15 cellular contexts compared by ENCODE assay signal in the genomic region with DNA sequence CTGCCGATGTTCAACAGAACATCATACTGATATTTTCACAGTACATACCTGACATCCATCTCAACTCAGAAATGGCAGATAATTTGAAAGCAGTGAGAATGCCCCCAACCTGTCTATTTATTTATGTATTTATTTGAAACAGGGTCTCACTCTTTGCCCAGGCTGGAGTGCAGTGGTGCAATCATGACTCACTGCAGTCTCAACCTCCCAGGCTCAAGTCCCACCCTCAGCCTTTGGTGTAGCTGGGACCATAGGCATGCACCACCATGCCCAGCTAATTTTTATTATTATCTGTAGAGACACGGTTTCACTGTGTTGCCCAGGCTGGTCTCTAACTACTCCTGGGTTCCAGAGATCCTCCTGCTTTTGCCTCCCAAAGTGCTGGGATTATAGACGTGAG.
"Had no signal": no experiment of that assay in that cellular context is flagged by ENCODE, and none has a peak within 500 bp of the region (broad histone marks: within the 10 kb centered on the region; RNA-seq: fewer than 3 reads in every experiment).

No MANE protein-coding gene starts in this region.

- H3K27me3 Mint-ChIP-seq: naive thymus-derived CD4-positive, alpha-beta T cell; stimulated activated naive B cell treated with anti-CD40 and anti-IgM and Interleukin-4, amounts not matched to agents 10 μg/mL and 1 μg/mL and 100 μg/mL, for 72 hours had no signal

- H3K4me3 Mint-ChIP-seq: activated T-helper 1 cell treated with anti-CD3 and anti-CD28 coated beads, Interleukin-12 subunit alpha, Interleukin-12 subunit beta, Interleukin-2, Interleukin-4 antibody, amounts not matched to agents 30 ng/mL and 10 ng/mL and 1 ng/mL, durations not matched to agents 14 hours and 24 hours and 36 hours; naive thymus-derived CD4-positive, alpha-beta T cell; stimulated activated naive B cell treated with anti-CD40 and anti-IgM and Interleukin-4, amounts not matched to agents 10 μg/mL and 1 μg/mL and 100 μg/mL, for 72 hours; T-helper 2 cell treated with Interferon-gamma antibody and Interleukin-4, amounts not matched to agents 5 μg/mL and 100 μg/mL, for 36 hours had no signal

- FAIRE-seq: pancreas had no signal

- H3K36me3 Mint-ChIP-seq: stimulated activated naive B cell treated with anti-CD40 and anti-IgM and Interleukin-4, amounts not matched to agents 10 μg/mL and 1 μg/mL and 100 μg/mL, for 72 hours had no signal

- DNase-seq: activated CD4-positive, alpha-beta T cell treated with anti-CD3 and anti-CD28 coated beads, Interleukin-2, amount 50 U/mL, for 1 hour; activated naive CD4-positive, alpha-beta T cell treated with Interleukin-2 at 50 U/mL for 16 hours; colonic mucosa; islet precursor cell; mucosa of descending colon; naive thymus-derived CD4-positive, alpha-beta T cell; pancreas; stimulated activated CD4-positive, alpha-beta T cell treated with anti-CD3 and anti-CD28 coated beads, Interleukin-4, amount 100 ng/mL, for 1 hour; stimulated activated naive B cell treated with anti-CD40 and anti-IgM and Interleukin-4, amounts not matched to agents 10 μg/mL and 1 μg/mL and 100 μg/mL, for 72 hours; SW 1271; thyroid gland; uterus had no signal

- H3K4me3 ChIP-seq: colonic mucosa, lung, mucosa of descending colon, pancreas, thyroid gland, uterus had no signal

- H3K9me3 ChIP-seq: colonic mucosa, mucosa of descending colon, pancreas, thyroid gland, uterus had no signal

- H3K27ac ChIP-seq: colonic mucosa, pancreas, thyroid gland, uterus had no signal

- H3K4me1 Mint-ChIP-seq: stimulated activated naive B cell treated with anti-CD40 and anti-IgM and Interleukin-4, amounts not matched to agents 10 μg/mL and 1 μg/mL and 100 μg/mL, for 72 hours had no signal

- H3K27ac Mint-ChIP-seq: activated T-helper 1 cell treated with anti-CD3 and anti-CD28 coated beads, Interleukin-12 subunit alpha, Interleukin-12 subunit beta, Interleukin-2, Interleukin-4 antibody, amounts not matched to agents 30 ng/mL and 10 ng/mL and 1 ng/mL, durations not matched to agents 14 hours and 24 hours and 36 hours; stimulated activated naive B cell treated with anti-CD40 and anti-IgM and Interleukin-4, amounts not matched to agents 10 μg/mL and 1 μg/mL and 100 μg/mL, for 72 hours; T-helper 2 cell treated with Interferon-gamma antibody and Interleukin-4, amounts not matched to agents 5 μg/mL and 100 μg/mL, for 36 hours had no signal

- H3K36me3 ChIP-seq: colonic mucosa, pancreas, thyroid gland, uterus had no signal

- ATAC-seq: naive thymus-derived CD4-positive, alpha-beta T cell; pancreas; stimulated activated naive B cell treated with anti-CD40 and anti-IgM and Interleukin-4, amounts not matched to agents 10 μg/mL and 1 μg/mL and 100 μg/mL, for 72 hours had no signal

- H3K27me3 ChIP-seq: colonic mucosa, pancreas, thyroid gland, uterus had no signal

- H3K9me3 Mint-ChIP-seq: activated T-helper 1 cell treated with anti-CD3 and anti-CD28 coated beads, Interleukin-12 subunit alpha, Interleukin-12 subunit beta, Interleukin-2, Interleukin-4 antibody, amounts not matched to agents 30 ng/mL and 10 ng/mL and 1 ng/mL, durations not matched to agents 14 hours and 24 hours and 36 hours; naive thymus-derived CD4-positive, alpha-beta T cell; stimulated activated naive B cell treated with anti-CD40 and anti-IgM and Interleukin-4, amounts not matched to agents 10 μg/mL and 1 μg/mL and 100 μg/mL, for 72 hours; T-helper 2 cell treated with Interferon-gamma antibody and Interleukin-4, amounts not matched to agents 5 μg/mL and 100 μg/mL, for 36 hours had no signal

- H3K4me1 ChIP-seq: colonic mucosa, pancreas, thyroid gland, uterus had no signal
